In the genomic region with DNA sequence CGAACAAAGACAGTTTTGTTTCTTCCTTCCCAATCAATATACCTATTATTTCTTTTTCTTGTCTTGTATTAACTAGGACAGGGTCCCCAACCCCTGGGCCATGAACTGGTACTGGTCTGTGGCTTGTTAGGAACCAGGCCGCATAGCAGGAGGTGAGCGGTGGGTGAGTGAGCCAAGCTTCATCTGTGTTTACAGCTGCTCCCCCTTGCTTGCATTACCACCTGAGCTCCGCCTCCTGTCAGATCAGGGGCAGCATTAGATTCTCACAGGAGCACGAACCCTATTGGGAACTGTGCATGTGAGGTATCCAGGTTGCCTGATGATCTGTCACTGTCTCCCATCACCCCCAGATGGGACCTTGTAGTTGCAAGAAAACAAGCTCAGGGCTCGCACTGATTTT, we compare ENCODE assay signal across 14 cellular contexts.
A peak's percentile ranks its signal among the peaks of the same experiment; 100 is the strongest.
DNase-seq lines count a peak whose midpoint lies in the region; ATAC-seq and TF ChIP-seq lines count a peak whose summit lies in the region.
"Had no signal": no experiment of that assay in that cellular context is flagged by ENCODE, and none has a peak within 500 bp of the region (broad histone marks: within the 10 kb centered on the region; RNA-seq: fewer than 3 reads in every experiment).

No MANE protein-coding gene starts in this region.

- intact Hi-C loops in PC-3 (cut with micrococcal nuclease): no loop called here

- CTCF ChIA-PET in PC-3 (lab: Charles Lee): no interaction called here

- H2BK120ac ChIP-seq in mesendoderm (ENCODE audit: low read depth, low read length): no peak overlapping the region

- no peak overlapping the region for H2AK5ac ChIP-seq in mesendoderm (ENCODE audit: low read length)

- no peak overlapping the region for H3K4me3 Mint-ChIP-seq in GM23338
- no peak overlapping the region for H3K4me3 Mint-ChIP-seq in naive thymus-derived CD8-positive, alpha-beta T cell
- H3K4me3 Mint-ChIP-seq: activated B cell treated with CpG ODN at 0.5 μM for 24 hours, immature natural killer cell, nephron had no signal

- H3K4me2 ChIP-seq in GM23338 (no peak overlapping the region), PC-3 (ENCODE audit: low read length) (no peak overlapping the region), mesendoderm (ENCODE audit: low read length) (no peak overlapping the region)

- H3K79me2 ChIP-seq in GM23338 (replicated peaks; ENCODE audit: insufficient read depth) (peaks cover 38% of the 10 kb centered on the region), PC-3 (ENCODE audit: low read length) (peaks cover 12% of the 10 kb centered on the region), mesendoderm (ENCODE audit: control insufficient read depth, insufficient read depth, low read length) (no peaks in the 10 kb centered on the region)

- H3K9me2 ChIP-seq in GM23338 (ENCODE audit: insufficient read depth) (no peaks in the 10 kb centered on the region), PC-3 (replicated peaks; ENCODE audit: low read length) (no peaks in the 10 kb centered on the region)

- no CpG with 5 or more reads among the region's 6 CpGs for WGBS in mesendoderm (ENCODE audit: extremely low coverage, insufficient coverage, low lambda C conversion rate)

- no peak overlapping the region for H2AFZ ChIP-seq in GM23338
- H2AFZ ChIP-seq in PC-3 (ENCODE audit: low read length): no peak overlapping the region

- no peak overlapping the region for H4K8ac ChIP-seq in mesendoderm (ENCODE audit: low read depth, low read length)

- POLR2A ChIA-PET in PC-3 (lab: Charles Lee; ENCODE audit: unreplicated experiment): no interaction called here
- POLR2A ChIA-PET in naive thymus-derived CD8-positive, alpha-beta T cell (lab: Charles Lee): no interaction called here

- no peaks in the 10 kb centered on the region for H3K36me3 Mint-ChIP-seq in GM23338 (ENCODE audit: low read depth)
- peaks cover 2 to 7% (median 3%) of the 10 kb centered on the region in 3 donors for H3K36me3 Mint-ChIP-seq in naive thymus-derived CD8-positive, alpha-beta T cell

- no TSS peak for BruUV-seq in PC-3 (replicated peaks; lab: Mats Ljungman, UMichigan)

- no peaks in the 10 kb centered on the region for H4K20me1 ChIP-seq in GM23338 (replicated peaks; ENCODE audit: insufficient read depth)
- no peaks in the 10 kb centered on the region for H4K20me1 ChIP-seq in PC-3 (ENCODE audit: low read length)

- H3K9ac ChIP-seq in PC-3 (ENCODE audit: low read length) (no peak overlapping the region), mesendoderm (ENCODE audit: low read length) (no peak overlapping the region)

- no peak overlapping the region for H3K27ac ChIP-seq in GM23338 (ENCODE audit: low read depth)
- no peak overlapping the region for H3K27ac ChIP-seq in PC-3 (ENCODE audit: low read length)
- H3K27ac ChIP-seq in mesendoderm (ENCODE audit: low read depth, low read length): no peak overlapping the region
- H3K27ac ChIP-seq: foreskin keratinocyte had no signal

- TF ChIP-seq CTCF in GM23338 (conservative IDR thresholded peaks at IDR 0.05; ENCODE audit: low read depth in 2 of 2) (peak; percentile 27 to 53; a peak in 2 of 4 replicates), PC-3 (conservative IDR thresholded peaks at IDR 0.05; ENCODE audit: low read depth, low read length) (no peak)

- H3K27ac Mint-ChIP-seq in GM23338: no peak overlapping the region
- no peak overlapping the region for H3K27ac Mint-ChIP-seq in naive thymus-derived CD8-positive, alpha-beta T cell
- H3K27ac Mint-ChIP-seq: activated B cell treated with CpG ODN at 0.5 μM for 24 hours, nephron had no signal

- no peak overlapping the region for H2BK15ac ChIP-seq in mesendoderm (replicated peaks; ENCODE audit: low read depth)

- H3K79me1 ChIP-seq in mesendoderm (ENCODE audit: low read length): peaks cover 2% of the 10 kb centered on the region

- H3K18ac ChIP-seq in mesendoderm (ENCODE audit: low read length): no peak overlapping the region

- peaks cover 27% of the 10 kb centered on the region; the same call in 2 of the 3 replicates for H3K4me1 Mint-ChIP-seq in GM23338
- peaks cover 16 to 46% (median 38%) of the 10 kb centered on the region in 4 donors for H3K4me1 Mint-ChIP-seq in naive thymus-derived CD8-positive, alpha-beta T cell
- H3K4me1 Mint-ChIP-seq: nephron had no signal

- DNase-seq in GM23338 (ENCODE audit: low spot score): peak; percentile 80
- DNase-seq in NCI-H2081 (lab: John Stamatoyannopoulos, UW): peak; percentile 84 to 97
- peak; percentile 14 for DNase-seq in PC-3
- peak; percentile 82 for DNase-seq in mesendoderm
- no peak for DNase-seq in naive thymus-derived CD8-positive, alpha-beta T cell
- DNase-seq: activated B cell treated with CpG ODN at 0.5 μM for 24 hours, cerebellar nuclear complex, foreskin keratinocyte, immature natural killer cell, substantia nigra, SW 1271 had no signal

- ATAC-seq in GM23338 (peak; percentile 91), PC-3 (no peak), HG03175 (IDR thresholded peaks at IDR 0.05; ENCODE audit: unreplicated experiment) (no peak), GM21619 (IDR thresholded peaks at IDR 0.05; ENCODE audit: unreplicated experiment) (no peak)
- ATAC-seq in naive thymus-derived CD8-positive, alpha-beta T cell: no peak
- ATAC-seq: foreskin keratinocyte had no signal

- H2BK5ac ChIP-seq in mesendoderm (ENCODE audit: low read length): no peak overlapping the region

- H3K4me3 ChIP-seq in GM23338 (no peak overlapping the region), PC-3 (ENCODE audit: low read length) (no peak overlapping the region), mesendoderm (ENCODE audit: low read length) (no peak overlapping the region)

- H3K9me3 Mint-ChIP-seq in GM23338: no peaks in the 10 kb centered on the region; the same call in 2 of the 3 replicates
- H3K9me3 Mint-ChIP-seq in naive thymus-derived CD8-positive, alpha-beta T cell: peaks cover 0 to 3% (median 0%) of the 10 kb centered on the region in 9 donors
- H3K9me3 Mint-ChIP-seq: activated B cell treated with CpG ODN at 0.5 μM for 24 hours, immature natural killer cell had no signal

- no peaks in the 10 kb centered on the region for H3K27me3 Mint-ChIP-seq in GM23338 (ENCODE audit: insufficient read depth, low read depth, poor library complexity)
- H3K27me3 Mint-ChIP-seq in naive thymus-derived CD8-positive, alpha-beta T cell: no peaks in the 10 kb centered on the region
- H3K27me3 Mint-ChIP-seq: activated B cell treated with CpG ODN at 0.5 μM for 24 hours had no signal

- H3K36me3 ChIP-seq in GM23338 (ENCODE audit: insufficient read depth): no peaks in the 10 kb centered on the region
- no peaks in the 10 kb centered on the region for H3K36me3 ChIP-seq in PC-3 (ENCODE audit: low read depth, low read length)
- H3K36me3 ChIP-seq in mesendoderm (ENCODE audit: control insufficient read depth, insufficient read depth, low read length): no peaks in the 10 kb centered on the region

- H3K27me3 ChIP-seq in GM23338 (ENCODE audit: insufficient read depth) (no peaks in the 10 kb centered on the region), PC-3 (ENCODE audit: low read length) (no peaks in the 10 kb centered on the region), mesendoderm (ENCODE audit: insufficient read depth, low read length, poor library complexity) (no peaks in the 10 kb centered on the region)
- H3K27me3 ChIP-seq: foreskin keratinocyte had no signal

- no peak overlapping the region for H3K23ac ChIP-seq in mesendoderm (ENCODE audit: low read length)

- H3K4me1 ChIP-seq in GM23338 (ENCODE audit: insufficient read depth) (peaks cover 22% of the 10 kb centered on the region), PC-3 (ENCODE audit: insufficient read depth, low read length) (peaks cover 12% of the 10 kb centered on the region), mesendoderm (ENCODE audit: control insufficient read depth, low read depth, low read length) (peaks cover 7% of the 10 kb centered on the region)

- H3F3A ChIP-seq in GM23338 (replicated peaks; ENCODE audit: low read depth): no peaks in the 10 kb centered on the region
- H3F3A ChIP-seq in PC-3 (ENCODE audit: low read length, unreplicated experiment): no peaks in the 10 kb centered on the region

- no peak overlapping the region for H3K4ac ChIP-seq in mesendoderm (ENCODE audit: low read depth, low read length)

- H3K56ac ChIP-seq in mesendoderm (ENCODE audit: low read length): no peak overlapping the region

- no peaks in the 10 kb centered on the region for H3K9me3 ChIP-seq in PC-3 (ENCODE audit: low read length)

- no peak overlapping the region for H4K5ac ChIP-seq in mesendoderm (ENCODE audit: low read length)

TF ChIP-seq in GM23338, 12 proteins besides CTCF, POLR2A, EP300 and RAD21 (continues in another document):
- TF ChIP-seq JUNB (IDR thresholded peaks at IDR 0.05; ENCODE audit: unreplicated experiment) (no peak), ZNF331 (CRISPR knock-in tag; IDR thresholded peaks at IDR 0.05; ENCODE audit: low read depth) (no peak), ZNF114 (CRISPR knock-in tag; IDR thresholded peaks at IDR 0.05) (no peak), CREB1 (CRISPR knock-in tag; IDR thresholded peaks at IDR 0.05; ENCODE audit: low read depth) (no peak), NANOG (IDR thresholded peaks at IDR 0.05; ENCODE audit: borderline replicate concordance) (no peak), EZH2 (IDR thresholded peaks at IDR 0.05; ENCODE audit: low read depth, unreplicated experiment) (no peak), EZH2phosphoT487 (IDR thresholded peaks at IDR 0.05; ENCODE audit: unreplicated experiment) (no peak)
- TF ChIP-seq, protein P1, sequence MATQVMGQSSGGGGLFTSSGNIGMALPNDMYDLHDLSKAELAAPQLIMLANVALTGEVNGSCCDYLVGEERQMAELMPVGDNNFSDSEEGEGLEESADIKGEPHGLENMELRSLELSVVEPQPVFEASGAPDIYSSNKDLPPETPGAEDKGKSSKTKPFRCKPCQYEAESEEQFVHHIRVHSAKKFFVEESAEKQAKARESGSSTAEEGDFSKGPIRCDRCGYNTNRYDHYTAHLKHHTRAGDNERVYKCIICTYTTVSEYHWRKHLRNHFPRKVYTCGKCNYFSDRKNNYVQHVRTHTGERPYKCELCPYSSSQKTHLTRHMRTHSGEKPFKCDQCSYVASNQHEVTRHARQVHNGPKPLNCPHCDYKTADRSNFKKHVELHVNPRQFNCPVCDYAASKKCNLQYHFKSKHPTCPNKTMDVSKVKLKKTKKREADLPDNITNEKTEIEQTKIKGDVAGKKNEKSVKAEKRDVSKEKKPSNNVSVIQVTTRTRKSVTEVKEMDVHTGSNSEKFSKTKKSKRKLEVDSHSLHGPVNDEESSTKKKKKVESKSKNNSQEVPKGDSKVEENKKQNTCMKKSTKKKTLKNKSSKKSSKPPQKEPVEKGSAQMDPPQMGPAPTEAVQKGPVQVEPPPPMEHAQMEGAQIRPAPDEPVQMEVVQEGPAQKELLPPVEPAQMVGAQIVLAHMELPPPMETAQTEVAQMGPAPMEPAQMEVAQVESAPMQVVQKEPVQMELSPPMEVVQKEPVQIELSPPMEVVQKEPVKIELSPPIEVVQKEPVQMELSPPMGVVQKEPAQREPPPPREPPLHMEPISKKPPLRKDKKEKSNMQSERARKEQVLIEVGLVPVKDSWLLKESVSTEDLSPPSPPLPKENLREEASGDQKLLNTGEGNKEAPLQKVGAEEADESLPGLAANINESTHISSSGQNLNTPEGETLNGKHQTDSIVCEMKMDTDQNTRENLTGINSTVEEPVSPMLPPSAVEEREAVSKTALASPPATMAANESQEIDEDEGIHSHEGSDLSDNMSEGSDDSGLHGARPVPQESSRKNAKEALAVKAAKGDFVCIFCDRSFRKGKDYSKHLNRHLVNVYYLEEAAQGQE (IDR thresholded peaks at IDR 0.05; ENCODE audit: unreplicated experiment): no peak

Comparison
In these comparisons a context has a peak if more than half of its experiments do, and no peak if none do; other contexts are left out.
1. DNase-seq: peak in GM23338 (single experiment), NCI-H2081 (2 of 2), PC-3 (single experiment) and mesendoderm (single experiment); none in naive thymus-derived CD8-positive, alpha-beta T cell (0 of 10).